In genomic region chr11:36186340-36186739, GRCh38 we compare ENCODE assay signal across 13 cellular contexts.
DNase-seq lines count a peak whose midpoint lies in the region; ATAC-seq and TF ChIP-seq lines count a peak whose summit lies in the region.
"Had no signal": no experiment of that assay in that cellular context is flagged by ENCODE, and none has a peak within 500 bp of the region (broad histone marks: within the 10 kb centered on the region; RNA-seq: fewer than 3 reads in every experiment).

No MANE protein-coding gene starts in this region.

- H3K4me3 Mint-ChIP-seq in T-cell: no peak overlapping the region

- H3K27me3 Mint-ChIP-seq in T-cell: peaks cover 12 to 14% of the 10 kb centered on the region in 2 donors

- H3K27ac ChIP-seq in Peyer's patch: no peak overlapping the region
- H3K27ac ChIP-seq: C4-2B, dorsolateral prefrontal cortex, neutrophil, vagina had no signal

- no peaks in the 10 kb centered on the region for H3K9me3 Mint-ChIP-seq in T-cell

- H3K4me3 ChIP-seq in AG10803 (ENCODE audit: low read length): no peak overlapping the region
- no peak overlapping the region for H3K4me3 ChIP-seq in Peyer's patch
- H3K4me3 ChIP-seq: dorsolateral prefrontal cortex, vagina had no signal

- POLR2A ChIA-PET in T-cell (lab: Charles Lee): no interaction called here

- H3K36me3 Mint-ChIP-seq in T-cell: no peaks in the 10 kb centered on the region

- DNase-seq in AG10803 (ENCODE audit: low read depth) (peak; percentile 79), NCI-H1092 (lab: John Stamatoyannopoulos, UW) (peak; percentile 80), amniotic epithelial cell (ENCODE audit: low read depth) (peak; percentile 43), iris pigment epithelial cell (ENCODE audit: low read depth) (peak; percentile 84), occipital lobe (lab: John Stamatoyannopoulos, UW) (no peak), T-cell (no peak), NCI-H1930 (lab: John Stamatoyannopoulos, UW) (no peak), Peyer's patch (no peak)
- DNase-seq: dorsolateral prefrontal cortex, KBM-7 had no signal

- no peaks in the 10 kb centered on the region for H3K9me3 ChIP-seq in Peyer's patch
- H3K9me3 ChIP-seq: neutrophil, vagina had no signal

- H3K27ac Mint-ChIP-seq in T-cell: no peak overlapping the region

- no peaks in the 10 kb centered on the region for H3K27me3 ChIP-seq in Peyer's patch
- H3K27me3 ChIP-seq: dorsolateral prefrontal cortex, vagina had no signal

- H3K4me1 ChIP-seq in Peyer's patch: no peaks in the 10 kb centered on the region

- no peak for ATAC-seq in T-cell (replicated peaks in 1 of 4)

- H3K36me3 ChIP-seq in Peyer's patch: no peaks in the 10 kb centered on the region
- H3K36me3 ChIP-seq: neutrophil, vagina had no signal

- no peaks in the 10 kb centered on the region for H3K4me1 Mint-ChIP-seq in T-cell

- CTCF ChIA-PET in T-cell (lab: Charles Lee): no interaction called here

- TF ChIP-seq CTCF in AG10803 (conservative IDR thresholded peaks at IDR 0.05; ENCODE audit: low read length): no peak
- no peak for TF ChIP-seq CTCF in Peyer's patch (IDR thresholded peaks at IDR 0.05)

- no peak for TF ChIP-seq POLR2A in Peyer's patch (IDR thresholded peaks at IDR 0.05)

Comparison
In these comparisons a context has a peak if more than half of its experiments do, and no peak if none do; other contexts are left out.
1. DNase-seq: peak in AG10803 (single experiment), NCI-H1092 (single experiment), amniotic epithelial cell (single experiment) and iris pigment epithelial cell (single experiment); none in occipital lobe (single experiment), T-cell (0 of 34), NCI-H1930 (0 of 2) and Peyer's patch (0 of 3).